ENCODE assay signal across 8 cellular contexts in genomic region chr19:13842294-13843103, GRCh38. TPM values are rescaled to one million over a fixed set of nuclear protein-coding genes. Genes with fewer than 3 reads are reported as not detected.
DNase-seq lines count a peak whose midpoint lies in the region; ATAC-seq and TF ChIP-seq lines count a peak whose summit lies in the region.

No MANE protein-coding gene starts in this region.

- no peaks in the 10 kb centered on the region for H3K36me3 ChIP-seq in CD8-positive, alpha-beta T cell (ENCODE audit: insufficient read depth, low read length)
- H3K36me3 ChIP-seq in hepatocyte (replicated peaks; ENCODE audit: insufficient read depth, low read depth), result no peaks in the 10 kb centered on the region
- no peaks in the 10 kb centered on the region for H3K36me3 ChIP-seq in sigmoid colon

- H3K27me3 ChIP-seq in CD8-positive, alpha-beta T cell (ENCODE audit: insufficient read depth, low read length), result no peaks in the 10 kb centered on the region
- H3K27me3 ChIP-seq in hepatocyte, result no peaks in the 10 kb centered on the region
- no peaks in the 10 kb centered on the region for H3K27me3 ChIP-seq in sigmoid colon

- POLR2A ChIA-PET in CD8-positive, alpha-beta T cell (lab: Charles Lee), result interaction anchor here (1.1 to 1.2 kb wide), 3 partner anchors 11 to 67 kb away, joined by 3 to 4 read pairs (median 3); partner anchors contain the start of gene ZSWIM4

- CTCF ChIA-PET in CD8-positive, alpha-beta T cell (lab: Charles Lee), result interaction anchor here (0.9 kb wide), 1 partner anchor 20 kb away, joined by 4 read pairs; no protein-coding TSS in a partner anchor

- peak overlapping the region; percentile 67 for H3K4me3 ChIP-seq in CD8-positive, alpha-beta T cell (ENCODE audit: low read depth, low read length)
- H3K4me3 ChIP-seq in hepatocyte (peak overlapping the region; percentile 98), sigmoid colon (peak overlapping the region; percentile 77 to 99 (median 88))

- no peaks in the 10 kb centered on the region for H3K27me3 Mint-ChIP-seq in CD8-positive, alpha-beta T cell (ENCODE audit: low read depth)

- H3K4me2 ChIP-seq in hepatocyte, result peak overlapping the region; percentile 91

- H3K36me3 Mint-ChIP-seq in CD8-positive, alpha-beta T cell, result no peaks in the 10 kb centered on the region

- peaks cover 90% of the 10 kb centered on the region for H3K4me1 ChIP-seq in CD8-positive, alpha-beta T cell (ENCODE audit: insufficient read depth, low read length)
- H3K4me1 ChIP-seq in hepatocyte (ENCODE audit: insufficient read depth), result peaks cover 64% of the 10 kb centered on the region
- peaks cover 0 to 74% (median 65%) of the 10 kb centered on the region in 4 donors for H3K4me1 ChIP-seq in sigmoid colon

- TF ChIP-seq CTCF in CD8-positive, alpha-beta T cell (IDR thresholded peaks at IDR 0.05), result no peak
- no peak for TF ChIP-seq CTCF in hepatocyte (IDR thresholded peaks at IDR 0.05; ENCODE audit: poor library complexity)
- no peak for TF ChIP-seq CTCF in sigmoid colon (IDR thresholded peaks at IDR 0.05)

- H4K20me1 ChIP-seq in hepatocyte (ENCODE audit: insufficient read depth, poor library complexity, severe bottlenecking), result peaks cover 50% of the 10 kb centered on the region

- TF ChIP-seq EP300 in sigmoid colon (IDR thresholded peaks at IDR 0.05), result no peak

- peaks cover 72% of the 10 kb centered on the region for H3K4me1 Mint-ChIP-seq in CD8-positive, alpha-beta T cell (ENCODE audit: low read depth)

- no peaks in the 10 kb centered on the region for H3K9me3 ChIP-seq in CD8-positive, alpha-beta T cell (ENCODE audit: low read length)
- H3K9me3 ChIP-seq in hepatocyte (ENCODE audit: low read depth) (no peaks in the 10 kb centered on the region), sigmoid colon (no peaks in the 10 kb centered on the region)

- peak overlapping the region; percentile 78 for H3K27ac ChIP-seq in CD8-positive, alpha-beta T cell (ENCODE audit: low read depth, low read length)
- peak overlapping the region; percentile 98 for H3K27ac ChIP-seq in hepatocyte
- peak overlapping the region; percentile 96 to 100 (median 99) for H3K27ac ChIP-seq in sigmoid colon

- H3K9me2 ChIP-seq in hepatocyte (replicated peaks; ENCODE audit: insufficient read depth), result no peaks in the 10 kb centered on the region

- no peaks in the 10 kb centered on the region for H3K9me3 Mint-ChIP-seq in CD8-positive, alpha-beta T cell

- peak in 6 of 7 experiments; percentile 63 to 85 (median 70) for DNase-seq in CD8-positive, alpha-beta T cell
- DNase-seq in T follicular helper cell (ENCODE audit: low read depth) (peak; percentile 67), astrocyte of the hippocampus (ENCODE audit: low read depth, low spot score) (peak; percentile 92), hepatocyte (ENCODE audit: low spot score) (peak; percentile 93), sigmoid colon (peak; percentile 97)

- H2AFZ ChIP-seq in hepatocyte, result no peak overlapping the region

- 2% methylated on average over 11 of the region's 95 CpGs for WGBS in hepatocyte (ENCODE audit: low lambda C conversion rate, missing lambda C conversion rate)
- 0 to 1% methylated on average over 95 of the region's 95 CpGs for WGBS in sigmoid colon, 2 donors

- peaks cover 55% of the 10 kb centered on the region for H3K79me2 ChIP-seq in hepatocyte

- intact Hi-C loops in CD8-positive, alpha-beta T cell (cut with DNase I, micrococcal nuclease), result loop anchor here (10.0 kb wide), 2 partner anchors 542 to 682 kb away; partner anchors contain the start of genes ADGRE5 (in 1 of the 2) and TECR (in 1 of the 2)
- intact Hi-C loops in sigmoid colon (cut with DNase I), result loop anchor here (10.0 kb wide), 1 partner anchor 818 kb away; no protein-coding TSS in a partner anchor

- peak overlapping the region; percentile 88 for H3K4me3 Mint-ChIP-seq in CD8-positive, alpha-beta T cell

- peak; percentile 12 for ATAC-seq in CD8-positive, alpha-beta T cell
- peak; percentile 25 for ATAC-seq in HG02678 (IDR thresholded peaks at IDR 0.05; ENCODE audit: unreplicated experiment)
- no peak for ATAC-seq in GM21786 (IDR thresholded peaks at IDR 0.05; ENCODE audit: unreplicated experiment)
- no peak for ATAC-seq in HG03039 (IDR thresholded peaks at IDR 0.05; ENCODE audit: unreplicated experiment)

- peak in 1 of 2 donors; percentile 31 for TF ChIP-seq POLR2A in sigmoid colon (IDR thresholded peaks at IDR 0.05)

- peak overlapping the region; percentile 95 for H3K27ac Mint-ChIP-seq in CD8-positive, alpha-beta T cell

RNA-seq across cellular contexts. Expression of gene NANOS3, which starts 34.4 kb away (rescaled TPM):
- total RNA-seq in CD8-positive, alpha-beta T cell, result not detected
- total RNA-seq in hepatocyte, result 0.60 TPM in 1 of 2 replicates, not detected in the other
- 2.1 and 4.0 TPM in 2 replicates for polyA plus RNA-seq in hepatocyte
- not detected for total RNA-seq in sigmoid colon
- polyA plus RNA-seq in sigmoid colon, result under 1 TPM in 1 of 3 donors, not detected in 2; 0.16 TPM

RNA-seq across cellular contexts. Expression of gene ZSWIM4, which starts 47.3 kb away (rescaled TPM):
- total RNA-seq in CD8-positive, alpha-beta T cell, result 1 to 10 TPM; 4.1 to 5.0 TPM
- total RNA-seq in hepatocyte (3.1 and 3.7 TPM in 2 replicates), sigmoid colon (1 to 10 TPM; 2.3 to 4.4 (median 3.3) TPM)
- polyA plus RNA-seq in hepatocyte (2.8 and 3.5 TPM in 2 replicates), sigmoid colon (1 to 10 TPM in 2 of 3 donors, under 1 TPM in 1; 0.60 to 3.3 (median 1.4) TPM)

Comparison
In these comparisons a context has a peak if more than half of its experiments do, and no peak if none do; other contexts are left out.
1. ATAC-seq: peak in CD8-positive, alpha-beta T cell (single experiment) and HG02678 (single experiment); none in GM21786 (single experiment) and HG03039 (single experiment).
2. Peak in every context shown above with its lines, with median percentiles within 50 percentile points of each other: DNase-seq, H3K27ac ChIP-seq and H3K4me3 ChIP-seq.